9 cellular contexts compared by ENCODE assay signal in the genomic region with DNA sequence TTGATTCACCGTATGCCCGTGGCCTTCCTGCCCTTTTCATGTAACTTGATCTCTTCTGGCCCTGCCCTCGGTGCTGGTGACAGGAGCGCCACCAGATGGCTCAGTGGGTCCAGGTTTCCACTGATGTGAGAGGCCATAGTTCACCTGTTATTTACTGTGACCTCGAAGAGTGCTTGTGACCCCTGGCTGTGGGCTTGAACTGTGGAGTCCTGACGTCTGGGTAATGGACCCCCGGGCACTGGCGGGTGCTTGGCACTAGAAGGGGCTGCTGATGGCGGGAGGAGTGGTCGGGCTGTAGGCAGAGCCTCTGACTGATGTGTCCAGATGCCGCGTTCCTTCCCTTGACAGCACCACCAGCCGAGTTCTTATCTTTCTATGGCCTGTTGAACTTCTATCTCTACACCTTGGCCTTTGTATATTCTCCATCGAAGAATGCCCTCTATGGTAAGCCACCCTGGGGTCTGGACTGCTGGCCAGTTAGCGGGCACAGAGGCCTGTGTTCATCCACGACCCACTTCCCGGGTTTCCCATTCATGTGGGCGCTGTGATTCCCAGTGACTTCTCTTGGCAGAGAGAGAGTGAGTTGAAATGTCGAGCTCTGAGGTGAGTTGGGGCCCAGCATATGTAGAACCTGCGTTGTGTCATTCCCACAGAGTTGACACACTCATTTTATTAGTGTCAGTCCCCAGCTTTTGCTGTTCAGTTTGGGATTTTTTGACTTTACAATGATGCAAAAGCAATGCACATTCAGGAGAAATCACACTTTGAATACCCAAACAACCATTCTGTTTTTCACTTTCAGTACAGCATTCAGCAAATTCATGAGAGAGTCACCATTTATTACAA. TPM values are rescaled to one million over a fixed set of nuclear protein-coding genes. Genes with fewer than 3 reads are reported as not detected.
DNase-seq lines count a peak whose midpoint lies in the region; ATAC-seq, FAIRE-seq and TF ChIP-seq lines count a peak whose summit lies in the region.
"Had no signal": no experiment of that assay in that cellular context is flagged by ENCODE, and none has a peak within 500 bp of the region (broad histone marks: within the 10 kb centered on the region; RNA-seq: fewer than 3 reads in every experiment).

No MANE protein-coding gene starts in this region.

- DNase-seq in GM13976 (ENCODE audit: low spot score) (peak; percentile 42), SHP77 (lab: John Stamatoyannopoulos, UW) (peak; percentile 39 to 53), bronchial epithelial cell (ENCODE audit: low read depth) (no peak), AG08395 (ENCODE audit: low spot score) (no peak), dermis blood vessel endothelial cell (no peak), NOMO-1 (lab: John Stamatoyannopoulos, UW; ENCODE audit: unreplicated experiment in 2 of 2) (no peak)
- peak in 6 of 10 donors; percentile 17 to 67 (median 45) for DNase-seq in naive thymus-derived CD8-positive, alpha-beta T cell

- H3K36me3 ChIP-seq in bronchial epithelial cell (ENCODE audit: control insufficient read depth, insufficient read depth, low read length), result peaks cover 20% of the 10 kb centered on the region

- H3K27me3 ChIP-seq in bronchial epithelial cell (ENCODE audit: control insufficient read depth, insufficient read depth, low read length), result no peaks in the 10 kb centered on the region

- H3K4me3 ChIP-seq in bronchial epithelial cell (ENCODE audit: low read depth, low read length), result no peak overlapping the region

- POLR2A ChIA-PET in naive thymus-derived CD8-positive, alpha-beta T cell (lab: Charles Lee), result interaction anchor here (0.7 to 2.6 kb wide), 2 partner anchors 10 to 62 kb away, joined by 3 to 7 read pairs; no protein-coding TSS in a partner anchor

- H3K4me3 Mint-ChIP-seq in naive thymus-derived CD8-positive, alpha-beta T cell, result no peak overlapping the region
- H3K4me3 Mint-ChIP-seq: dendritic cell treated with granulocyte-macrophage colony-stimulating factor and Interleukin-4, amounts not matched to agents 40 ng/mL and 50 ng/mL, for 4 days had no signal

- in situ Hi-C loops in GM13976 (cut with MboI; ENCODE audit: low sequenced_read_pairs, unreplicated experiment), result no loop called here

- TF ChIP-seq CTCF in GM13976 (IDR thresholded peaks at IDR 0.05; ENCODE audit: borderline replicate concordance, control extremely low read depth, extremely low read depth, insufficient read depth, missing control alignments) (no peak), bronchial epithelial cell (IDR thresholded peaks at IDR 0.05; ENCODE audit: insufficient read depth, low read length, severe bottlenecking) (peak; percentile 16)

- no peaks in the 10 kb centered on the region for H3K9me3 Mint-ChIP-seq in naive thymus-derived CD8-positive, alpha-beta T cell
- H3K9me3 Mint-ChIP-seq: dendritic cell treated with granulocyte-macrophage colony-stimulating factor and Interleukin-4, amounts not matched to agents 40 ng/mL and 50 ng/mL, for 4 days had no signal

- H3K36me3 Mint-ChIP-seq in naive thymus-derived CD8-positive, alpha-beta T cell, result peaks cover 0 to 66% (median 16%) of the 10 kb centered on the region in 3 donors

- peak; percentile 63 to 70 for ATAC-seq in naive thymus-derived CD8-positive, alpha-beta T cell
- ATAC-seq in GM19463 (IDR thresholded peaks at IDR 0.05; ENCODE audit: unreplicated experiment), result no peak

- H3K27me3 Mint-ChIP-seq in naive thymus-derived CD8-positive, alpha-beta T cell, result no peaks in the 10 kb centered on the region
- H3K27me3 Mint-ChIP-seq: dendritic cell treated with granulocyte-macrophage colony-stimulating factor and Interleukin-4, amounts not matched to agents 40 ng/mL and 50 ng/mL, for 4 days had no signal

- H3K27ac Mint-ChIP-seq in naive thymus-derived CD8-positive, alpha-beta T cell, result peak overlapping the region; percentile 53 to 92 (median 86)
- H3K27ac Mint-ChIP-seq: dendritic cell treated with granulocyte-macrophage colony-stimulating factor and Interleukin-4, amounts not matched to agents 40 ng/mL and 50 ng/mL, for 4 days had no signal

- no peak for FAIRE-seq in bronchial epithelial cell (lab: Jason Lieb, UNC)

- H3K4me1 Mint-ChIP-seq in naive thymus-derived CD8-positive, alpha-beta T cell, result peaks cover 20 to 44% (median 32%) of the 10 kb centered on the region in 4 donors

RNA-seq across cellular contexts. Expression of gene DYNLT1, which starts 14.9 kb away (rescaled TPM):
- total RNA-seq in bronchial epithelial cell, result 43.4 and 101 TPM in 2 replicates
- 10 to 100 TPM; 54.4 to 54.7 TPM for total RNA-seq in naive thymus-derived CD8-positive, alpha-beta T cell
- 10 to 100 TPM; 63.3 to 78.6 (median 63.7) TPM for polyA plus RNA-seq in naive thymus-derived CD8-positive, alpha-beta T cell
- total RNA-seq in dermis blood vessel endothelial cell, result 68.1 and 80.2 TPM in 2 replicates

RNA-seq across cellular contexts. Expression of gene SYTL3, which starts 20.3 kb away (rescaled TPM):
- 1.1 and 2.4 TPM in 2 replicates for total RNA-seq in bronchial epithelial cell
- 10 to 100 TPM; 11.1 to 13.6 TPM for total RNA-seq in naive thymus-derived CD8-positive, alpha-beta T cell
- polyA plus RNA-seq in naive thymus-derived CD8-positive, alpha-beta T cell, result 10 to 100 TPM; 15.7 to 16.1 (median 15.8) TPM
- 0.70 and 0.85 TPM in 2 replicates for total RNA-seq in dermis blood vessel endothelial cell

Comparison
In these comparisons a context has a peak if more than half of its experiments do, and no peak if none do; other contexts are left out.
1. DNase-seq: peak in GM13976 (single experiment), SHP77 (2 of 2) and naive thymus-derived CD8-positive, alpha-beta T cell (6 of 10); none in bronchial epithelial cell (single experiment), AG08395 (single experiment), dermis blood vessel endothelial cell (single experiment) and NOMO-1 (0 of 2).